ENCODE assay signal across 8 cellular contexts in genomic region chr17:1108560-1108809, GRCh38.
DNase-seq lines count a peak whose midpoint lies in the region; ATAC-seq, FAIRE-seq and TF ChIP-seq lines count a peak whose summit lies in the region.

No MANE protein-coding gene starts in this region.

- peaks cover 0 to 5% of the 10 kb centered on the region in 2 donors for H3K36me3 Mint-ChIP-seq in CD4-positive, alpha-beta memory T cell

- H3K9me3 ChIP-seq in CD4-positive, alpha-beta memory T cell (ENCODE audit: control insufficient read depth in 1 of 2, low read length in 2 of 2) = no peaks in the 10 kb centered on the region
- H3K9me3 ChIP-seq in HUES48 (ENCODE audit: control insufficient read depth, insufficient read depth, low read length) (no peaks in the 10 kb centered on the region), left lung (no peaks in the 10 kb centered on the region), transverse colon (no peaks in the 10 kb centered on the region)

- H3K9me3 Mint-ChIP-seq in CD4-positive, alpha-beta memory T cell = no peaks in the 10 kb centered on the region

- in situ Hi-C loops in brain microvascular endothelial cell (cut with HindIII; ENCODE audit: low pct_ligation_motif_present, low sequenced_read_pairs) (no loop called here), transverse colon (cut with MboI; ENCODE audit: low pct_ligation_motif_present in 1 of 4, low pct_unique_long_range_greater_than_20kb in 1 of 4, low sequenced_read_pairs in 3 of 4) (no loop called here)

- ATAC-seq in left lung = peak; percentile 13
- no peak for ATAC-seq in HG03521 (IDR thresholded peaks at IDR 0.05; ENCODE audit: unreplicated experiment)
- no peak for ATAC-seq in GM19035 (IDR thresholded peaks at IDR 0.05; ENCODE audit: unreplicated experiment)

- no peak for FAIRE-seq in RCC 7860 (lab: Jason Lieb, UNC)

- no peak overlapping the region for H3K9ac ChIP-seq in HUES48 (ENCODE audit: low read depth, low read length)

- CTCF ChIA-PET in CD4-positive, alpha-beta memory T cell (lab: Charles Lee; ENCODE audit: partially characterized antibody) = interaction anchor here (0.7 to 1.8 kb wide), 2 partner anchors 14 to 52 kb away, joined by 3 to 7 read pairs; no protein-coding TSS in a partner anchor

- no peaks in the 10 kb centered on the region for H3K36me3 ChIP-seq in CD4-positive, alpha-beta memory T cell (ENCODE audit: insufficient read depth, low read length)
- H3K36me3 ChIP-seq in HUES48 (ENCODE audit: control insufficient read depth, insufficient read depth, low read length) (no peaks in the 10 kb centered on the region), brain microvascular endothelial cell (replicated peaks) (peaks cover 3% of the 10 kb centered on the region), left lung (peaks cover 0 to 16% of the 10 kb centered on the region in 2 donors), transverse colon (no peaks in the 10 kb centered on the region)

- H3K27ac Mint-ChIP-seq in CD4-positive, alpha-beta memory T cell = peak overlapping the region in 6 of 7 donors; percentile 25 to 95 (median 84)

- peak overlapping the region; percentile 69 to 90 (median 86) for H3K4me3 Mint-ChIP-seq in CD4-positive, alpha-beta memory T cell

- intact Hi-C loops in CD4-positive, alpha-beta memory T cell (cut with micrococcal nuclease) = loop anchor here (5.0 kb wide), 2 partner anchors 51 to 289 kb away; no protein-coding TSS in a partner anchor
- intact Hi-C loops in left lung (cut with DNase I) = no loop called here
- intact Hi-C loops in transverse colon (cut with DNase I; ENCODE audit: low total_unique reads) = no loop called here

- TF ChIP-seq POLR2A in transverse colon (IDR thresholded peaks at IDR 0.05) = no peak

- no peaks in the 10 kb centered on the region for H3K27me3 Mint-ChIP-seq in CD4-positive, alpha-beta memory T cell

- TF ChIP-seq CTCF in brain microvascular endothelial cell (IDR thresholded peaks at IDR 0.05; ENCODE audit: low read depth, low read length, missing control alignments) (no peak), left lung (IDR thresholded peaks at IDR 0.05) (no peak), transverse colon (IDR thresholded peaks at IDR 0.05) (peak in 1 of 5 experiments; percentile 9)

- peaks cover 19 to 59% (median 39%) of the 10 kb centered on the region in 4 donors for H3K4me1 Mint-ChIP-seq in CD4-positive, alpha-beta memory T cell

- WGBS in transverse colon (ENCODE audit: low coverage in 1 of 2), 2 donors = 2% methylated on average over 15 of the region's 19 CpGs; no CpG with 5 or more reads in 1 of the 2 donors

- peak in 2 of 5 donors; percentile 8 to 16 for DNase-seq in CD4-positive, alpha-beta memory T cell
- DNase-seq in brain microvascular endothelial cell (no peak), left lung (no peak), transverse colon (no peak), RCC 7860 (ENCODE audit: low spot score) (no peak)

- peak overlapping the region; percentile 23 to 67 for H3K4me3 ChIP-seq in CD4-positive, alpha-beta memory T cell (ENCODE audit: low read length in 2 of 2)
- peak overlapping the region; percentile 70 for H3K4me3 ChIP-seq in HUES48 (ENCODE audit: low read depth, low read length)
- H3K4me3 ChIP-seq in brain microvascular endothelial cell (ENCODE audit: low read depth, low read length) = peak overlapping the region; percentile 75
- peak overlapping the region; percentile 66 to 82 for H3K4me3 ChIP-seq in left lung
- H3K4me3 ChIP-seq in transverse colon = peak overlapping the region; percentile 69 to 81 (median 74)

- POLR2A ChIA-PET in CD4-positive, alpha-beta memory T cell (lab: Charles Lee; ENCODE audit: partially characterized antibody) = interaction anchor here (1.0 to 1.5 kb wide), 4 partner anchors 12 to 112 kb away, joined by 3 to 9 read pairs (median 4); partner anchors contain the start of gene TIMM22

- H3K27ac ChIP-seq in CD4-positive, alpha-beta memory T cell (ENCODE audit: low read depth, low read length) = peak overlapping the region; percentile 74
- H3K27ac ChIP-seq in HUES48 (ENCODE audit: low read depth, low read length) (no peak overlapping the region), brain microvascular endothelial cell (no peak overlapping the region), left lung (peak overlapping the region; percentile 89 to 97), transverse colon (peak overlapping the region; percentile 93 to 99 (median 96))

- peaks cover 25% of the 10 kb centered on the region for H3K4me1 ChIP-seq in CD4-positive, alpha-beta memory T cell (ENCODE audit: insufficient read depth, low read length)
- H3K4me1 ChIP-seq in HUES48 (ENCODE audit: control insufficient read depth, insufficient read depth, low read length) (peaks cover 12% of the 10 kb centered on the region), left lung (peaks cover 30 to 74% of the 10 kb centered on the region in 2 donors), transverse colon (peaks cover 46 to 71% (median 61%) of the 10 kb centered on the region in 4 donors)

- no peak for TF ChIP-seq EP300 in transverse colon (IDR thresholded peaks at IDR 0.05; ENCODE audit: low read depth)

- no peaks in the 10 kb centered on the region for H3K27me3 ChIP-seq in CD4-positive, alpha-beta memory T cell (ENCODE audit: insufficient read depth, low read length)
- H3K27me3 ChIP-seq in HUES48 (ENCODE audit: control insufficient read depth, insufficient read depth, low read length) (peaks cover 10% of the 10 kb centered on the region; the same call in 1 of the 2 replicates), brain microvascular endothelial cell (replicated peaks) (no peaks in the 10 kb centered on the region), left lung (no peaks in the 10 kb centered on the region), transverse colon (no peaks in the 10 kb centered on the region)

Comparison
In these comparisons a context has a peak if more than half of its experiments do, and no peak if none do; other contexts are left out.
1. H3K27ac ChIP-seq: peak in CD4-positive, alpha-beta memory T cell (single experiment), left lung (2 of 2) and transverse colon (4 of 4); none in HUES48 (single experiment) and brain microvascular endothelial cell (single experiment).
2. Peak in every context shown above with its lines, with median percentiles within 50 percentile points of each other: H3K4me3 ChIP-seq.